In genomic region chr17:42428141-42428944, GRCh38 we compare ENCODE assay signal across 8 cellular contexts. TPM values are rescaled to one million over a fixed set of nuclear protein-coding genes. Genes with fewer than 3 reads are reported as not detected.
DNase-seq lines count a peak whose midpoint lies in the region; ATAC-seq, FAIRE-seq and TF ChIP-seq lines count a peak whose summit lies in the region.

No MANE protein-coding gene starts in this region.

- H3K27me3 ChIP-seq in right atrium auricular region: no peaks in the 10 kb centered on the region

- DNase-seq in GM12891 (ENCODE audit: insufficient read length, low spot score) (no peak), NCI-H774 (lab: John Stamatoyannopoulos, UW) (peak; percentile 71), right atrium auricular region (ENCODE audit: low spot score) (no peak), putamen (ENCODE audit: low spot score) (peak; percentile 66)
- DNase-seq in activated CD4-positive, CD25-positive, alpha-beta regulatory T cell treated with anti-CD3 and anti-CD28 coated beads, Interleukin-2, amount 50 U/mL, for 72 hours: no peak

- no peak overlapping the region for H3K4me3 ChIP-seq in right atrium auricular region

- FAIRE-seq in GM12891 (lab: Jason Lieb, UNC): peak; percentile 66

- peak; percentile 78 for TF ChIP-seq CTCF in C4-2B (conservative IDR thresholded peaks at IDR 0.05)
- TF ChIP-seq CTCF in right atrium auricular region (IDR thresholded peaks at IDR 0.05): peak; percentile 21 to 71

- TF ChIP-seq POLR2A in GM12891 (IDR thresholded peaks at IDR 0.05; ENCODE audit: low read depth, low read length): no peak

- no peak for ATAC-seq in HG03378 (IDR thresholded peaks at IDR 0.05; ENCODE audit: unreplicated experiment)

- peaks cover 0 to 23% of the 10 kb centered on the region in 2 donors for H3K4me1 ChIP-seq in right atrium auricular region

- H3K36me3 ChIP-seq in right atrium auricular region: no peaks in the 10 kb centered on the region

- H3K9me3 ChIP-seq in right atrium auricular region: no peaks in the 10 kb centered on the region

- H3K27ac ChIP-seq in C4-2B (no peak overlapping the region), angular gyrus (ENCODE audit: low read depth, low read length) (peak overlapping the region; percentile 74), right atrium auricular region (no peak overlapping the region)

TF ChIP-seq in GM12891, 5 proteins besides CTCF, POLR2A, EP300 and RAD21:
- TF ChIP-seq SPI1 (IDR thresholded peaks at IDR 0.05; ENCODE audit: low read depth, low read length) (no peak), PAX5 (IDR thresholded peaks at IDR 0.05; ENCODE audit: insufficient read depth, low read length, severe bottlenecking) (no peak), TAF1 (IDR thresholded peaks at IDR 0.05; ENCODE audit: low read depth, low read length) (no peak), POLR2AphosphoS5 (IDR thresholded peaks at IDR 0.05; ENCODE audit: low read depth, low read length) (no peak), POU2F2 (IDR thresholded peaks at IDR 0.05; ENCODE audit: low read depth, low read length) (no peak)
TF ChIP-seq in GM12891: peak in this region for 0.

RNA-seq across cellular contexts. Expression of gene CAVIN1, which starts 5.3 kb away (rescaled TPM):
- polyA plus RNA-seq in GM12891 (2012; ENCODE audit: low read depth, missing spikeins): 2.0 TPM
- total RNA-seq in right atrium auricular region: 100 to 1,000 TPM; 202 to 348 TPM

RNA-seq across cellular contexts. Expression of gene ATP6V0A1, which starts 30.3 kb away (rescaled TPM):
- 27.1 TPM for polyA plus RNA-seq in GM12891 (2012; ENCODE audit: low read depth, missing spikeins)
- 10 to 100 TPM; 38.9 to 67.5 TPM for total RNA-seq in right atrium auricular region

RNA-seq across cellular contexts. Expression of gene STAT3, which starts 40.1 kb away (rescaled TPM):
- 47.8 TPM for polyA plus RNA-seq in GM12891 (2012; ENCODE audit: low read depth, missing spikeins)
- 100 to 1,000 TPM; 105 to 150 TPM for total RNA-seq in right atrium auricular region

Comparison
In these comparisons a context has a peak if more than half of its experiments do, and no peak if none do; other contexts are left out.
1. DNase-seq: peak in NCI-H774 (single experiment) and putamen (single experiment); none in GM12891 (single experiment), right atrium auricular region (single experiment) and activated CD4-positive, CD25-positive, alpha-beta regulatory T cell treated with anti-CD3 and anti-CD28 coated beads, Interleukin-2, amount 50 U/mL, for 72 hours (single experiment).